10 cellular contexts compared by ENCODE assay signal in genomic region chr16:65119905-65120341, GRCh38. TPM values are rescaled to one million over a fixed set of nuclear protein-coding genes. Genes with fewer than 3 reads are reported as not detected.
DNase-seq lines count a peak whose midpoint lies in the region; ATAC-seq and TF ChIP-seq lines count a peak whose summit lies in the region.
"Had no signal": no experiment of that assay in that cellular context is flagged by ENCODE, and none has a peak within 500 bp of the region (broad histone marks: within the 10 kb centered on the region; RNA-seq: fewer than 3 reads in every experiment).

No MANE protein-coding gene starts in this region.

- peak; percentile 56 for DNase-seq in AG08395 (ENCODE audit: low spot score)
- DNase-seq in SJCRH30: peak; percentile 22 to 63
- DNase-seq in foreskin fibroblast: peak; percentile 48 to 69
- no peak for DNase-seq in osteocyte (ENCODE audit: extremely low spot score, unreplicated experiment)
- no peak for DNase-seq in T-helper 9 cell
- DNase-seq in NCI-H526 treated with DMSO at 0.1 percent for 48 hours (lab: John Stamatoyannopoulos, UW): no peak
- DNase-seq in NCI-H146 treated with DMSO at 0.1 percent for 48 hours (lab: John Stamatoyannopoulos, UW; ENCODE audit: unreplicated experiment): no peak
- DNase-seq: CD4-positive, alpha-beta memory T cell had no signal

- no peak for TF ChIP-seq CTCF in foreskin fibroblast (IDR thresholded peaks at IDR 0.05; ENCODE audit: low read depth, low read length)
- no peak for TF ChIP-seq CTCF in osteocyte (IDR thresholded peaks at IDR 0.05)

- H3K36me3 ChIP-seq in SJCRH30: peaks cover 22% of the 10 kb centered on the region

- ATAC-seq in stimulated activated memory B cell treated with anti-CD40 and anti-IgM and Interleukin-4, amounts not matched to agents 10 μg/mL and 1 μg/mL and 100 μg/mL, for 72 hours: no peak

- H3K27me3 ChIP-seq in SJCRH30: no peaks in the 10 kb centered on the region

- peak overlapping the region; percentile 90 for H3K27ac ChIP-seq in SJCRH30

- peaks cover 61% of the 10 kb centered on the region for H3K4me1 Mint-ChIP-seq in osteocyte (ENCODE audit: unreplicated experiment)
- peaks cover 5% of the 10 kb centered on the region for H3K4me1 Mint-ChIP-seq in stimulated activated memory B cell treated with anti-CD40 and anti-IgM and Interleukin-4, amounts not matched to agents 10 μg/mL and 1 μg/mL and 100 μg/mL, for 72 hours

- peak overlapping the region; percentile 93 for H3K27ac Mint-ChIP-seq in osteocyte (ENCODE audit: unreplicated experiment)
- H3K27ac Mint-ChIP-seq in stimulated activated memory B cell treated with anti-CD40 and anti-IgM and Interleukin-4, amounts not matched to agents 10 μg/mL and 1 μg/mL and 100 μg/mL, for 72 hours: no peak overlapping the region
- H3K27ac Mint-ChIP-seq: CD4-positive, alpha-beta memory T cell had no signal

- H3K9me3 ChIP-seq in SJCRH30 (replicated peaks): no peaks in the 10 kb centered on the region

- peaks cover 17% of the 10 kb centered on the region for H3K4me1 ChIP-seq in SJCRH30

- peak overlapping the region; percentile 84 for H3K4me3 Mint-ChIP-seq in osteocyte (ENCODE audit: unreplicated experiment)
- H3K4me3 Mint-ChIP-seq in stimulated activated memory B cell treated with anti-CD40 and anti-IgM and Interleukin-4, amounts not matched to agents 10 μg/mL and 1 μg/mL and 100 μg/mL, for 72 hours: no peak overlapping the region
- H3K4me3 Mint-ChIP-seq: CD4-positive, alpha-beta memory T cell had no signal

- H3K9me3 Mint-ChIP-seq in osteocyte (ENCODE audit: unreplicated experiment): no peaks in the 10 kb centered on the region
- H3K9me3 Mint-ChIP-seq in stimulated activated memory B cell treated with anti-CD40 and anti-IgM and Interleukin-4, amounts not matched to agents 10 μg/mL and 1 μg/mL and 100 μg/mL, for 72 hours: no peaks in the 10 kb centered on the region

- H3K36me3 Mint-ChIP-seq in osteocyte (ENCODE audit: unreplicated experiment): peaks cover 17% of the 10 kb centered on the region
- H3K36me3 Mint-ChIP-seq in stimulated activated memory B cell treated with anti-CD40 and anti-IgM and Interleukin-4, amounts not matched to agents 10 μg/mL and 1 μg/mL and 100 μg/mL, for 72 hours: no peaks in the 10 kb centered on the region

- H3K4me3 ChIP-seq in SJCRH30 (peak overlapping the region; percentile 96), foreskin fibroblast (ENCODE audit: low read depth in 1 of 2, low read length in 2 of 2) (peak overlapping the region; percentile 91 to 93)

- H3K27me3 Mint-ChIP-seq in osteocyte (ENCODE audit: unreplicated experiment): no peaks in the 10 kb centered on the region
- H3K27me3 Mint-ChIP-seq in stimulated activated memory B cell treated with anti-CD40 and anti-IgM and Interleukin-4, amounts not matched to agents 10 μg/mL and 1 μg/mL and 100 μg/mL, for 72 hours: peaks cover 43% of the 10 kb centered on the region

RNA-seq across cellular contexts. Expression of gene CDH11, which starts 1.9 kb away (rescaled TPM):
- 65.1 and 73.1 TPM in 2 replicates for total RNA-seq in SJCRH30 (2014; rRNA removed; shearing (Covaris generic))
- 560 and 587 TPM in 2 replicates for total RNA-seq in osteocyte
- total RNA-seq: CD4-positive, alpha-beta memory T cell; OCI-LY7 had no signal

Comparison
In these comparisons a context has a peak if more than half of its experiments do, and no peak if none do; other contexts are left out.
1. DNase-seq: peak in AG08395 (single experiment), SJCRH30 (2 of 2) and foreskin fibroblast (2 of 2); none in osteocyte (single experiment), T-helper 9 cell (single experiment), NCI-H526 treated with DMSO at 0.1 percent for 48 hours (single experiment) and NCI-H146 treated with DMSO at 0.1 percent for 48 hours (single experiment).